Comparison of ENCODE assay signal across 10 cellular contexts in the genomic region with DNA sequence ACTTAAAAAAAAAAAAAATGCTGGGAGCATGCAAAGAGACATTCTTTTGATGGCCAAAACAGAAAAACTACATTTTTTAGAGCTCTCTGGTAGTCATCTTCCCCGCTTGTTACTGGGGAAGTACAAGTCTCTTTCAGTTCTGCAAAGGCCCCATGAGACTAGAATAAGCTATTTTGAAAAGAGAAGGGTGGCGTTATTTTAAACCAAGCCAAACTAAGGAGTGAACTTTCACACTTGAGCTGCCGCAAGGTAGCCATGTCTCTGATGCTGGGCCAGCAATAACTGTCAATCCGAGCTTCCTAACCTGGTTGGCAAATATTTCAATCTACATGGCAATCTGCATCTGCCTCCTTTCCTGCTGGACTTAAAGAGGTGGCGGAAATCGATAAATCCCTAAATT.
DNase-seq lines count a peak whose midpoint lies in the region; ATAC-seq and TF ChIP-seq lines count a peak whose summit lies in the region.
"Had no signal": no experiment of that assay in that cellular context is flagged by ENCODE, and none has a peak within 500 bp of the region (broad histone marks: within the 10 kb centered on the region; RNA-seq: fewer than 3 reads in every experiment).

No MANE protein-coding gene starts in this region.

- H3K4me3 ChIP-seq in psoas muscle = no peak overlapping the region

- 85 to 89% (median 86%) methylated on average over 6 of the region's 6 CpGs for WGBS in psoas muscle, 3 donors

- H3K27ac Mint-ChIP-seq in osteocyte (ENCODE audit: unreplicated experiment) = no peak overlapping the region

- H3K4me1 ChIP-seq in psoas muscle = no peaks in the 10 kb centered on the region

- peak; percentile 89 for ATAC-seq in GM19023 (IDR thresholded peaks at IDR 0.05; ENCODE audit: unreplicated experiment)
- peak; percentile 90 for ATAC-seq in HG02610 (IDR thresholded peaks at IDR 0.05; ENCODE audit: unreplicated experiment)
- peak; percentile 93 for ATAC-seq in HG03460 (IDR thresholded peaks at IDR 0.05; ENCODE audit: unreplicated experiment)
- no peak for ATAC-seq in psoas muscle

- no peaks in the 10 kb centered on the region for H3K4me1 Mint-ChIP-seq in osteocyte (ENCODE audit: unreplicated experiment)

- no peaks in the 10 kb centered on the region for H3K27me3 Mint-ChIP-seq in osteocyte (ENCODE audit: unreplicated experiment)

- H3K27ac ChIP-seq in psoas muscle = no peak overlapping the region

- DNase-seq in pons (ENCODE audit: low spot score) (peak; percentile 31), psoas muscle (no peak), osteocyte (ENCODE audit: extremely low spot score, unreplicated experiment) (no peak), OCI-M1 (lab: John Stamatoyannopoulos, UW) (no peak), HT-29 (ENCODE audit: low spot score) (no peak)
- DNase-seq: activated T-cell treated with anti-CD3 and anti-CD28 coated beads, Interleukin-2, amount 50 U/mL, for 48 hours; stimulated activated CD4-positive, alpha-beta T cell treated with anti-CD3 and anti-CD28 coated beads, Interleukin-12 subunit alpha, Interleukin-12 subunit beta, amount 100 ng/mL, for 4 hours had no signal

- no peaks in the 10 kb centered on the region for H3K9me3 ChIP-seq in psoas muscle

- H3K27me3 ChIP-seq in psoas muscle (ENCODE audit: insufficient read depth in 3 of 3, low read length in 2 of 3) = no peaks in the 10 kb centered on the region

- TF ChIP-seq CTCF in psoas muscle (IDR thresholded peaks at IDR 0.05) = no peak
- no peak for TF ChIP-seq CTCF in osteocyte (IDR thresholded peaks at IDR 0.05)

- peaks cover under 1% of the 10 kb centered on the region for H3K9me3 Mint-ChIP-seq in osteocyte (ENCODE audit: unreplicated experiment)

- no peaks in the 10 kb centered on the region for H3K36me3 ChIP-seq in psoas muscle (ENCODE audit: insufficient read depth in 1 of 2, low read depth in 1 of 2)

- H3K4me3 Mint-ChIP-seq in osteocyte (ENCODE audit: unreplicated experiment) = no peak overlapping the region

- H3K36me3 Mint-ChIP-seq in osteocyte (ENCODE audit: unreplicated experiment) = peaks cover 12% of the 10 kb centered on the region

- intact Hi-C loops in psoas muscle (cut with DNase I) = no loop called here

Comparison
In these comparisons a context has a peak if more than half of its experiments do, and no peak if none do; other contexts are left out.
1. ATAC-seq: peak in GM19023 (single experiment), HG02610 (single experiment) and HG03460 (single experiment); none in psoas muscle (0 of 4).